22 cellular contexts compared by ENCODE assay signal in genomic region chr7:42210333-42210732, GRCh38. TPM values are rescaled to one million over a fixed set of nuclear protein-coding genes. Genes with fewer than 3 reads are reported as not detected.
DNase-seq lines count a peak whose midpoint lies in the region; ATAC-seq, FAIRE-seq and TF ChIP-seq lines count a peak whose summit lies in the region.
"Had no signal": no experiment of that assay in that cellular context is flagged by ENCODE, and none has a peak within 500 bp of the region (broad histone marks: within the 10 kb centered on the region; RNA-seq: fewer than 3 reads in every experiment).

No MANE protein-coding gene starts in this region.

- H3K79me2 ChIP-seq in neural progenitor cell (ENCODE audit: low read depth): peaks cover 91% of the 10 kb centered on the region
- H3K79me2 ChIP-seq in mammary epithelial cell (ENCODE audit: insufficient read depth, low read length): peaks cover 36% of the 10 kb centered on the region

- no peak overlapping the region for H4K91ac ChIP-seq in IMR-90 (ENCODE audit: insufficient read depth, low read depth, low read length)

- no peak overlapping the region for H3K4me3 ChIP-seq in A549
- H3K4me3 ChIP-seq in IMR-90 (ENCODE audit: insufficient read depth, low read depth, low read length): no peak overlapping the region
- H3K4me3 ChIP-seq in ectodermal cell (ENCODE audit: insufficient read depth, low read depth, low read length): no peak overlapping the region
- H3K4me3 ChIP-seq in neural progenitor cell: no peak overlapping the region
- H3K4me3 ChIP-seq in mammary epithelial cell (replicated peaks in 1 of 3; ENCODE audit: insufficient read depth in 1 of 3, low read depth in 2 of 3, low read length in 3 of 3): no peak overlapping the region

- H3K27ac Mint-ChIP-seq in neural progenitor cell: no peak overlapping the region

- H3K18ac ChIP-seq in IMR-90 (ENCODE audit: low read depth, low read length): peak overlapping the region; percentile 97; the same call in 1 of the 2 replicates

- H3K36me3 ChIP-seq in IMR-90 (ENCODE audit: control insufficient read depth, insufficient read depth, low read length) (peaks cover 2% of the 10 kb centered on the region; the same call in 1 of the 2 replicates), ectodermal cell (ENCODE audit: control insufficient read depth, insufficient read depth, low read length) (peaks cover 11% of the 10 kb centered on the region), neural progenitor cell (peaks cover 19% of the 10 kb centered on the region), mammary epithelial cell (ENCODE audit: insufficient read depth, low read length) (peaks cover 6% of the 10 kb centered on the region)

- peaks cover 3% of the 10 kb centered on the region for H3K27me3 Mint-ChIP-seq in neural progenitor cell (ENCODE audit: insufficient read depth, low read depth)

- no peak overlapping the region for H2BK15ac ChIP-seq in IMR-90 (ENCODE audit: low read depth, low read length)

- H2BK120ac ChIP-seq in IMR-90 (ENCODE audit: low read depth, low read length): no peak overlapping the region

- 49% methylated on average over 3 of the region's 3 CpGs for WGBS in A549 (ENCODE audit: missing lambda C conversion rate)
- no CpG with 5 or more reads among the region's 3 CpGs for WGBS in IMR-90 (ENCODE audit: extremely low coverage in 2 of 2, insufficient read length in 1 of 2), 2 experiments
- WGBS in ectodermal cell, 2 experiments: no CpG with 5 or more reads among the region's 3 CpGs
- 81% methylated on average over 3 of the region's 3 CpGs for WGBS in mammary epithelial cell (ENCODE audit: low coverage, missing lambda C conversion rate)

- POLR2A ChIA-PET in A549 (lab: Yijun Ruan, JAX) (no interaction called here), IMR-90 (lab: Charles Lee; ENCODE audit: unreplicated experiment) (interaction anchor here (0.8 kb wide), 1 partner anchor 700 kb away, joined by 5 read pairs; no protein-coding TSS in a partner anchor)

- no peak overlapping the region for H3K27ac ChIP-seq in A549
- H3K27ac ChIP-seq in IMR-90 (ENCODE audit: insufficient read depth, low read length): no peak overlapping the region
- peak overlapping the region; percentile 42 for H3K27ac ChIP-seq in ectodermal cell (ENCODE audit: insufficient read depth, low read depth, low read length, poor library complexity, severe bottlenecking)
- no peak overlapping the region for H3K27ac ChIP-seq in neural progenitor cell
- H3K27ac ChIP-seq in mammary epithelial cell (ENCODE audit: insufficient read depth, low read depth, low read length): no peak overlapping the region
- H3K27ac ChIP-seq: C4-2B had no signal

- TF ChIP-seq RAD21 in A549 (conservative IDR thresholded peaks at IDR 0.05 in 1 of 2, IDR thresholded peaks at IDR 0.05 in 1 of 2) (no peak), IMR-90 (IDR thresholded peaks at IDR 0.05; ENCODE audit: low read length) (no peak)

- no peaks in the 10 kb centered on the region for H3K9me1 ChIP-seq in IMR-90 (ENCODE audit: insufficient read depth, low read length)

- peaks cover 48% of the 10 kb centered on the region for H3K36me3 Mint-ChIP-seq in neural progenitor cell

- dilution Hi-C loops in IMR-90 (cut with HindIII; ENCODE audit: low sequenced_read_pairs, unreplicated experiment) (no loop called here), mammary epithelial cell (cut with HindIII; ENCODE audit: low sequenced_read_pairs) (no loop called here)

- no peak for TF ChIP-seq CTCF in A549 (IDR thresholded peaks at IDR 0.05)
- no peak for TF ChIP-seq CTCF in IMR-90 (conservative IDR thresholded peaks at IDR 0.05; ENCODE audit: low read depth, low read length)
- TF ChIP-seq CTCF in neural progenitor cell (IDR thresholded peaks at IDR 0.05): no peak
- no peak for TF ChIP-seq CTCF in mammary epithelial cell (conservative IDR thresholded peaks at IDR 0.05 in 1 of 2, IDR thresholded peaks at IDR 0.05 in 1 of 2; ENCODE audit: extremely low read depth in 1 of 2, insufficient read depth in 1 of 2, low read depth in 1 of 2, low read length in 2 of 2)

- no peak overlapping the region for H3K9ac ChIP-seq in IMR-90 (ENCODE audit: low read depth, low read length)
- H3K9ac ChIP-seq in neural progenitor cell: no peak overlapping the region
- H3K9ac ChIP-seq in mammary epithelial cell (ENCODE audit: insufficient read depth, low read length): no peak overlapping the region

- ATAC-seq in A549 (no peak), IMR-90 (ENCODE audit: low read depth) (no peak; the same call in 1 of the 2 replicates), HG03521 (IDR thresholded peaks at IDR 0.05; ENCODE audit: unreplicated experiment) (no peak)
- ATAC-seq: Panc1, SK-N-SH treated with all-trans-retinoic acid at 6 μM for 48 hours had no signal

- BruUV-seq in IMR-90 (replicated peaks; lab: Mats Ljungman, UMichigan) (no TSS peak), mammary epithelial cell (replicated peaks; lab: Mats Ljungman, UMichigan) (no TSS peak)

- H3F3A ChIP-seq in neural progenitor cell (ENCODE audit: low read depth): peaks cover 36% of the 10 kb centered on the region

- peaks cover 54% of the 10 kb centered on the region for H3K4me1 Mint-ChIP-seq in neural progenitor cell

- in situ Hi-C loops in IMR-90 (cut with MboI; ENCODE audit: low sequenced_read_pairs) (no loop called here), mammary epithelial cell (cut with MboI; ENCODE audit: low sequenced_read_pairs in 2 of 2) (no loop called here)

- CTCF ChIA-PET in A549 (lab: Yijun Ruan, JAX): interaction anchor here (0.6 kb wide), 1 partner anchor 672 kb away, joined by 4 read pairs; no protein-coding TSS in a partner anchor
- CTCF ChIA-PET in IMR-90 (lab: Yijun Ruan, JAX): interaction anchor here (0.6 kb wide), 1 partner anchor 194 kb away, joined by 3 read pairs; no protein-coding TSS in a partner anchor
- CTCF ChIA-PET in mammary epithelial cell (lab: Charles Lee; ENCODE audit: low non-redundant PET): no interaction called here

- TF ChIP-seq POLR2A in A549 (IDR thresholded peaks at IDR 0.05; ENCODE audit: low read length) (no peak), IMR-90 (IDR thresholded peaks at IDR 0.05; ENCODE audit: low read depth, low read length) (no peak)

- DNase-seq in A549 (ENCODE audit: low read depth in 1 of 2, low spot score in 1 of 2): no peak
- DNase-seq in IMR-90: no peak
- DNase-seq in neural progenitor cell (ENCODE audit: low spot score): no peak
- DNase-seq in mammary epithelial cell: no peak
- no peak for DNase-seq in NCI-H82 treated with DMSO at 0.1 percent for 48 hours (lab: John Stamatoyannopoulos, UW; ENCODE audit: unreplicated experiment)
- DNase-seq: 8988T, GDM1, KBM-7, MM.1S, NCI-H1048, NCI-H1436, NCI-H1930, NCI-H2227 treated with DMSO at 0.1 percent for 48 hours, NCI-H510A treated with DMSO at 0.1 percent for 48 hours, NCI-H774, SIG-M5 had no signal

- no peak overlapping the region for H4K8ac ChIP-seq in IMR-90 (ENCODE audit: low read depth in 2 of 2, low read length in 2 of 2)

- no peak for TF ChIP-seq EP300 in A549 (IDR thresholded peaks at IDR 0.05)

- no peak overlapping the region for H4K5ac ChIP-seq in IMR-90 (ENCODE audit: low read depth, low read length)

- no peak overlapping the region for H3K23ac ChIP-seq in IMR-90 (ENCODE audit: low read depth, low read length)

- H2AK9ac ChIP-seq in IMR-90 (replicated peaks; ENCODE audit: low read depth, low read length, poor library complexity): no peak overlapping the region

- intact Hi-C loops in IMR-90 (cut with micrococcal nuclease) (no loop called here), mammary epithelial cell (cut with micrococcal nuclease) (no loop called here)

- H3K56ac ChIP-seq in IMR-90 (ENCODE audit: extremely low read depth, insufficient read depth, low read length): no peak overlapping the region

- no peak overlapping the region for H3K4ac ChIP-seq in IMR-90 (ENCODE audit: low read depth, low read length)

- H3K14ac ChIP-seq in IMR-90 (replicated peaks; ENCODE audit: low read depth, low read length): peak overlapping the region; percentile 77; the same call in 1 of the 2 replicates

- H3K4me1 ChIP-seq in A549: no peaks in the 10 kb centered on the region
- H3K4me1 ChIP-seq in IMR-90 (ENCODE audit: control insufficient read depth, insufficient read depth, low read length): no peaks in the 10 kb centered on the region; the same call in 1 of the 2 replicates
- H3K4me1 ChIP-seq in ectodermal cell (ENCODE audit: control insufficient read depth, insufficient read depth, low read length): peaks cover 53% of the 10 kb centered on the region
- H3K4me1 ChIP-seq in neural progenitor cell: peaks cover 52% of the 10 kb centered on the region
- H3K4me1 ChIP-seq in mammary epithelial cell (ENCODE audit: insufficient read depth, low read length): no peaks in the 10 kb centered on the region

- H2AK5ac ChIP-seq in IMR-90 (ENCODE audit: low read depth, low read length): no peak overlapping the region

- H2BK20ac ChIP-seq in IMR-90 (ENCODE audit: low read depth, low read length): no peak overlapping the region

- H3K4me3 Mint-ChIP-seq in neural progenitor cell: no peak overlapping the region

- H3K27me3 ChIP-seq in IMR-90 (ENCODE audit: control insufficient read depth, insufficient read depth, low read length): no peaks in the 10 kb centered on the region
- no peaks in the 10 kb centered on the region for H3K27me3 ChIP-seq in ectodermal cell (ENCODE audit: control insufficient read depth, insufficient read depth, low read length, poor library complexity, severe bottlenecking)
- H3K27me3 ChIP-seq in neural progenitor cell: no peaks in the 10 kb centered on the region
- no peaks in the 10 kb centered on the region for H3K27me3 ChIP-seq in mammary epithelial cell (ENCODE audit: insufficient read depth, low read length)

- H2AFZ ChIP-seq in IMR-90 (replicated peaks; ENCODE audit: low read length, poor library complexity): no peak overlapping the region
- no peak overlapping the region for H2AFZ ChIP-seq in neural progenitor cell (replicated peaks)
- H2AFZ ChIP-seq in mammary epithelial cell (ENCODE audit: low read depth, low read length): no peak overlapping the region

- no peak overlapping the region for H2BK5ac ChIP-seq in IMR-90 (ENCODE audit: low read depth, low read length, poor library complexity, severe bottlenecking)

- peaks cover 7% of the 10 kb centered on the region for H3K9me3 Mint-ChIP-seq in neural progenitor cell

- H3K4me2 ChIP-seq in A549 (no peak overlapping the region), IMR-90 (ENCODE audit: low read depth, low read length) (no peak overlapping the region), neural progenitor cell (peak overlapping the region; percentile 71), mammary epithelial cell (ENCODE audit: insufficient read depth, low read depth, low read length) (no peak overlapping the region)

- H4K20me1 ChIP-seq in IMR-90 (ENCODE audit: insufficient read depth, low read length) (no peaks in the 10 kb centered on the region), neural progenitor cell (ENCODE audit: low read depth) (peaks cover 46% of the 10 kb centered on the region), mammary epithelial cell (ENCODE audit: insufficient read depth, low read length) (no peaks in the 10 kb centered on the region)

- peaks cover 9 to 24% of the 10 kb centered on the region in 2 experiments for H3K79me1 ChIP-seq in IMR-90 (ENCODE audit: low read depth in 1 of 2, low read length in 2 of 2)

- no peak for FAIRE-seq in A549 (lab: Jason Lieb, UNC)
- FAIRE-seq: GM18507 had no signal

- no peaks in the 10 kb centered on the region for H3K9me3 ChIP-seq in A549
- H3K9me3 ChIP-seq in IMR-90 (ENCODE audit: control insufficient read depth, insufficient read depth, low read length): no peaks in the 10 kb centered on the region
- H3K9me3 ChIP-seq in ectodermal cell (ENCODE audit: control insufficient read depth, low read length): no peaks in the 10 kb centered on the region
- no peaks in the 10 kb centered on the region for H3K9me3 ChIP-seq in neural progenitor cell (ENCODE audit: low read depth)
- H3K9me3 ChIP-seq in mammary epithelial cell (replicated peaks; ENCODE audit: insufficient read depth, low read length): no peaks in the 10 kb centered on the region

RNA-seq across cellular contexts. Expression of gene GLI3, which starts 26.7 kb away (rescaled TPM):
- polyA plus RNA-seq in A549 (2011; rRNA removed) (0.12 TPM in 1 of 2 replicates, not detected in the other), A549 (2017; fragmentation: RNase III; extraction: RNeasy Plus Mini Kit Qiagen cat#74134 plus additional on column Dnase treatment) (0.04 to 0.24 TPM (median 0.09 TPM) in 3 replicates), IMR-90 (2012; rRNA removed) (3.9 TPM in 2 replicates), mammary epithelial cell (4.3 TPM)
- 0.04 TPM in 1 of 2 replicates, not detected in the other for polyA plus RNA-seq in A549 (2012; cell fraction: cytosol; rRNA removed)
- polyA plus RNA-seq in A549 (2012; cell fraction: nucleus; rRNA removed): 0.01 TPM in 1 of 2 replicates, not detected in the other
- not detected in 2 replicates for polyA minus RNA-seq in A549 (2011; rRNA and poly(A)+ RNA removed)
- total RNA-seq in IMR-90 (2012; rRNA removed) (1.3 and 1.7 TPM in 2 replicates), neural progenitor cell (ENCODE audit: low replicate concordance) (32.0 and 33.0 TPM in 2 replicates), mammary epithelial cell (10 to 100 TPM in 1 of 2 donors, 1 to 10 TPM in 1; 6.3 to 26.2 TPM)
- polyA plus RNA-seq in IMR-90 (2012; cell fraction: cytosol; rRNA removed): 2.5 and 4.5 TPM in 2 replicates
- polyA plus RNA-seq in IMR-90 (2012; cell fraction: nucleus; rRNA removed; ENCODE audit: low replicate concordance): 5.9 and 9.0 TPM in 2 replicates
- polyA plus RNA-seq in ectodermal cell (2013, experiment 1 of 4): 200 TPM
- 235 TPM for polyA plus RNA-seq in ectodermal cell (2013, experiment 2 of 4)
- 110 TPM for polyA plus RNA-seq in ectodermal cell (2013, experiment 3 of 4)
- 128 TPM for polyA plus RNA-seq in ectodermal cell (2013, experiment 4 of 4)
- 44.0 TPM for polyA minus RNA-seq in mammary epithelial cell
